ENCODE assay signal across 8 cellular contexts in the genomic region with DNA sequence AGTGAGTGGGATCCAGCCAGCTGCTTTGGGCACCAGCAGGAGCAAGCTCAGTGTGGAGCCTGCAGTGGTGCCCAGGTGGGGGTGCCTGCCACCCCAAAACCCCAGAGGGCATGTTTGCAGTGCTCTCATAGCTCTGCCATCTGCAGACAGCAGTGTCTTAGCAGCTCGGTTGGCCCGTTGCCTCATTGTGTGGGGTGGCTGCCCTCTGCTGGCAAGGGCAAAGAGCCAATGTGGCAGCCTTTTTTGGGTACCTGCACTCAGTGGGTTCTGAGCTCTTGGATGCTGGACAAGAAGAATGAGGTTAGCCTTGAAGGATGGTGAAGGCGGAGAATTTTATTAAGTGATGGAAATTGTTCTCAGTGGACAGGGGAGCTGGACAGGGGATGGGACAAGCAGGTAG. TPM values are rescaled to one million over a fixed set of nuclear protein-coding genes. Genes with fewer than 3 reads are reported as not detected.
DNase-seq lines count a peak whose midpoint lies in the region; ATAC-seq lines count a peak whose summit lies in the region.

No MANE protein-coding gene starts in this region.

- DNase-seq in NCI-H1092 treated with DMSO at 0.1 percent for 48 hours (lab: John Stamatoyannopoulos, UW) (peak; percentile 35), NCI-H1092 (lab: John Stamatoyannopoulos, UW) (no peak), HPDE6-E6E7 (ENCODE audit: extremely low spot score) (peak; percentile 9), RPMI8226 (peak; percentile 83), left ventricle myocardium superior (peak; percentile 63)
- peak; percentile 62 for DNase-seq in activated effector memory CD4-positive, alpha-beta T cell treated with Interleukin-2 at 50 U/mL for 16 hours
- DNase-seq in stimulated activated CD4-positive, alpha-beta T cell treated with anti-CD3 and anti-CD28 coated beads, Interleukin-2, amount 100 ng/mL, for 24 hours = peak; percentile 82

- peak; percentile 70 for ATAC-seq in left ventricle myocardium superior
- no peak for ATAC-seq in HG03159 (IDR thresholded peaks at IDR 0.05; ENCODE audit: unreplicated experiment)

- intact Hi-C loops in left ventricle myocardium superior (cut with micrococcal nuclease) = no loop called here

RNA-seq across cellular contexts. Expression of a gene that starts 52.3 kb away (rescaled TPM):
- not detected for total RNA-seq in left ventricle myocardium superior

RNA-seq across cellular contexts. Expression of a gene that starts 54.1 kb away (rescaled TPM):
- not detected for total RNA-seq in left ventricle myocardium superior
